17 cellular contexts compared by ENCODE assay signal in genomic region chr1:3056641-3057040, GRCh38. TPM values are rescaled to one million over a fixed set of nuclear protein-coding genes. Genes with fewer than 3 reads are reported as not detected.
DNase-seq lines count a peak whose midpoint lies in the region; ATAC-seq and TF ChIP-seq lines count a peak whose summit lies in the region.
"Had no signal": no experiment of that assay in that cellular context is flagged by ENCODE, and none has a peak within 500 bp of the region (broad histone marks: within the 10 kb centered on the region; RNA-seq: fewer than 3 reads in every experiment).

No MANE protein-coding gene starts in this region.

- DNase-seq in cardiac septum (ENCODE audit: low spot score) (peak; percentile 43), Right ventricle myocardium superior (no peak), coronary artery (ENCODE audit: low spot score) (peak; percentile 14), sciatic nerve (ENCODE audit: low spot score) (peak; percentile 22), dedifferentiated amniotic fluid mesenchymal stem cell (ENCODE audit: extremely low spot score) (no peak)
- DNase-seq: Calu3; CD8-positive, alpha-beta T cell; DMS79 treated with DMSO at 0.1 percent for 48 hours; GF-D8; HFFc6 had no signal

- ATAC-seq in Right ventricle myocardium superior (ENCODE audit: poor library complexity): no peak
- no peak for ATAC-seq in sciatic nerve
- ATAC-seq in HG03039 (IDR thresholded peaks at IDR 0.05; ENCODE audit: unreplicated experiment): no peak
- ATAC-seq: CD8-positive, alpha-beta T cell; GM23338; HCT116; HepG2 had no signal

- TF ChIP-seq CTCF in coronary artery (IDR thresholded peaks at IDR 0.05): no peak

- intact Hi-C loops in cardiac septum (cut with DNase I) (no loop called here), Right ventricle myocardium superior (cut with DNase I) (no loop called here), sciatic nerve (cut with DNase I) (no loop called here)

- no peak overlapping the region for H3K27ac ChIP-seq in coronary artery
- H3K27ac ChIP-seq: BLaER1 treated with 17β-estradiol and CSF1 and Interleukin-3, amounts not matched to agents 10 nM and 100 nM had no signal

- no peak overlapping the region for H3K4me3 ChIP-seq in coronary artery
- H3K4me3 ChIP-seq: BLaER1 treated with 17β-estradiol and CSF1 and Interleukin-3, amounts not matched to agents 10 nM and 100 nM; GM23338 had no signal

RNA-seq across cellular contexts. Expression of gene PRDM16, which starts 12.4 kb away (rescaled TPM):
- 12.9 TPM for total RNA-seq in cardiac septum
- 14.2 TPM for total RNA-seq in Right ventricle myocardium superior
- 31.3 TPM for total RNA-seq in sciatic nerve
- total RNA-seq: CD8-positive, alpha-beta T cell; HFFc6 had no signal

RNA-seq across cellular contexts. Expression of gene ACTRT2, which starts 35.4 kb away (rescaled TPM):
- total RNA-seq in cardiac septum (not detected), Right ventricle myocardium superior (not detected), sciatic nerve (not detected)
- total RNA-seq: A172; B cell; Calu3; CD8-positive, alpha-beta T cell; GM23338; HepG2; HFFc6 had no signal

Comparison
In these comparisons a context has a peak if more than half of its experiments do, and no peak if none do; other contexts are left out.
1. DNase-seq: peak in cardiac septum (single experiment), coronary artery (single experiment) and sciatic nerve (single experiment); none in Right ventricle myocardium superior (single experiment) and dedifferentiated amniotic fluid mesenchymal stem cell (single experiment).